8 cellular contexts compared by ENCODE assay signal in genomic region chr6:47242483-47243386, GRCh38.
DNase-seq lines count a peak whose midpoint lies in the region; ATAC-seq and FAIRE-seq lines count a peak whose summit lies in the region.

No MANE protein-coding gene starts in this region.

- intact Hi-C loops in posterior cingulate gyrus (cut with DNase I): loop anchor here (10.0 kb wide), 1 partner anchor 62 kb away; the partner anchor contains the start of gene TNFRSF21

- FAIRE-seq in urothelium cell line (lab: Jason Lieb, UNC): no peak

- peak; percentile 96 for DNase-seq in Daoy (ENCODE audit: low read depth)
- peak; percentile 26 for DNase-seq in HuH-7 (ENCODE audit: low spot score)
- DNase-seq in RKO (ENCODE audit: low spot score): peak; percentile 90
- peak; percentile 6 for DNase-seq in activated naive CD4-positive, alpha-beta T cell treated with Interleukin-2 at 50 U/mL for 16 hours
- peak; percentile 61 for DNase-seq in glomerular endothelial cell (ENCODE audit: extremely low read depth, low read depth, low spot score)
- peak; percentile 34 to 96 (median 63) for DNase-seq in posterior cingulate gyrus
- DNase-seq in urothelium cell line (ENCODE audit: low spot score): peak; percentile 89

- peak; percentile 92 for ATAC-seq in GM21619 (IDR thresholded peaks at IDR 0.05; ENCODE audit: unreplicated experiment)

Comparison
In these comparisons a context has a peak if more than half of its experiments do, and no peak if none do; other contexts are left out.
1. Peak in every context shown above with its lines: DNase-seq and ATAC-seq.
2. DNase-seq: peak in every context shown above with its lines; median percentile 96 in Daoy; 90 in RKO; 89 in urothelium cell line; 63 in posterior cingulate gyrus; 61 in glomerular endothelial cell; 26 in HuH-7; 6 in activated naive CD4-positive, alpha-beta T cell treated with Interleukin-2 at 50 U/mL for 16 hours.